In genomic region chr1:24640288-24640687, GRCh38 we compare ENCODE assay signal across 10 cellular contexts. TPM values are rescaled to one million over a fixed set of nuclear protein-coding genes. Genes with fewer than 3 reads are reported as not detected.
DNase-seq lines count a peak whose midpoint lies in the region; ATAC-seq lines count a peak whose summit lies in the region.
"Had no signal": no experiment of that assay in that cellular context is flagged by ENCODE, and none has a peak within 500 bp of the region (broad histone marks: within the 10 kb centered on the region; RNA-seq: fewer than 3 reads in every experiment).

No MANE protein-coding gene starts in this region.

- H3K27me3 Mint-ChIP-seq in stimulated activated naive CD8-positive, alpha-beta T cell treated with anti-CD3 and anti-CD28 coated beads, Interleukin-15, Interleukin-2, amounts not matched to agents 100 ng/mL and 50 ng/mL, for 24 hours: no peaks in the 10 kb centered on the region
- no peaks in the 10 kb centered on the region for H3K27me3 Mint-ChIP-seq in stimulated activated naive CD8-positive, alpha-beta T cell treated with anti-CD3 and anti-CD28 coated beads, Interleukin-15, amount 100 ng/mL, for 72 hours
- no peaks in the 10 kb centered on the region for H3K27me3 Mint-ChIP-seq in activated CD4-positive, alpha-beta memory T cell treated with anti-CD3 and anti-CD28 coated beads for 36 hours

- no peak for ATAC-seq in stimulated activated naive CD8-positive, alpha-beta T cell treated with anti-CD3 and anti-CD28 coated beads, Interleukin-15, amount 100 ng/mL, for 72 hours
- ATAC-seq in left lobe of liver: no peak

- DNase-seq in stimulated activated naive CD8-positive, alpha-beta T cell treated with anti-CD3 and anti-CD28 coated beads, Interleukin-15, amount 100 ng/mL, for 72 hours: no peak
- no peak for DNase-seq in activated CD4-positive, alpha-beta memory T cell treated with anti-CD3 and anti-CD28 coated beads for 36 hours
- DNase-seq in left lobe of liver (ENCODE audit: low spot score) (peak; percentile 64), NCI-H774 (lab: John Stamatoyannopoulos, UW) (no peak), NCI-H524 (lab: John Stamatoyannopoulos, UW) (no peak)
- no peak for DNase-seq in stimulated activated CD4-positive, alpha-beta T cell treated with anti-CD3 and anti-CD28 coated beads, Interleukin-1b, Interleukin-23, amount 100 ng/mL, for 48 hours
- DNase-seq: KG1, occipital lobe, RPMI8226 had no signal

- peak overlapping the region; percentile 4 for H3K4me3 Mint-ChIP-seq in stimulated activated naive CD8-positive, alpha-beta T cell treated with anti-CD3 and anti-CD28 coated beads, Interleukin-15, Interleukin-2, amounts not matched to agents 100 ng/mL and 50 ng/mL, for 24 hours
- peak overlapping the region in 1 of 2 donors; percentile 12 for H3K4me3 Mint-ChIP-seq in stimulated activated naive CD8-positive, alpha-beta T cell treated with anti-CD3 and anti-CD28 coated beads, Interleukin-15, amount 100 ng/mL, for 72 hours
- H3K4me3 Mint-ChIP-seq in activated CD4-positive, alpha-beta memory T cell treated with anti-CD3 and anti-CD28 coated beads for 36 hours: peak overlapping the region; percentile 17

- POLR2A ChIA-PET in activated CD4-positive, alpha-beta memory T cell treated with anti-CD3 and anti-CD28 coated beads for 36 hours (lab: Charles Lee): no interaction called here

- H3K9me3 Mint-ChIP-seq in stimulated activated naive CD8-positive, alpha-beta T cell treated with anti-CD3 and anti-CD28 coated beads, Interleukin-15, Interleukin-2, amounts not matched to agents 100 ng/mL and 50 ng/mL, for 24 hours: no peaks in the 10 kb centered on the region
- no peaks in the 10 kb centered on the region for H3K9me3 Mint-ChIP-seq in stimulated activated naive CD8-positive, alpha-beta T cell treated with anti-CD3 and anti-CD28 coated beads, Interleukin-15, amount 100 ng/mL, for 72 hours
- no peaks in the 10 kb centered on the region for H3K9me3 Mint-ChIP-seq in activated CD4-positive, alpha-beta memory T cell treated with anti-CD3 and anti-CD28 coated beads for 36 hours

- intact Hi-C loops in activated CD4-positive, alpha-beta memory T cell treated with anti-CD3 and anti-CD28 coated beads for 36 hours (cut with micrococcal nuclease): loop anchor here (5.0 to 10.0 kb wide), 5 partner anchors 158 to 658 kb away; partner anchors contain the start of genes SRSF10 and SYF2

- H3K36me3 Mint-ChIP-seq in stimulated activated naive CD8-positive, alpha-beta T cell treated with anti-CD3 and anti-CD28 coated beads, Interleukin-15, Interleukin-2, amounts not matched to agents 100 ng/mL and 50 ng/mL, for 24 hours (ENCODE audit: low read depth): peaks cover 13% of the 10 kb centered on the region
- peaks cover 15% of the 10 kb centered on the region for H3K36me3 Mint-ChIP-seq in activated CD4-positive, alpha-beta memory T cell treated with anti-CD3 and anti-CD28 coated beads for 36 hours

- CTCF ChIA-PET in activated CD4-positive, alpha-beta memory T cell treated with anti-CD3 and anti-CD28 coated beads for 36 hours (lab: Charles Lee): interaction anchor here (1.2 kb wide), 1 partner anchor 225 kb away, joined by 4 read pairs; the partner anchor contains the start of gene NIPAL3

- H3K4me1 Mint-ChIP-seq in stimulated activated naive CD8-positive, alpha-beta T cell treated with anti-CD3 and anti-CD28 coated beads, Interleukin-15, Interleukin-2, amounts not matched to agents 100 ng/mL and 50 ng/mL, for 24 hours (ENCODE audit: low read depth): peaks cover 33% of the 10 kb centered on the region
- peaks cover 27% of the 10 kb centered on the region for H3K4me1 Mint-ChIP-seq in stimulated activated naive CD8-positive, alpha-beta T cell treated with anti-CD3 and anti-CD28 coated beads, Interleukin-15, amount 100 ng/mL, for 72 hours
- H3K4me1 Mint-ChIP-seq in activated CD4-positive, alpha-beta memory T cell treated with anti-CD3 and anti-CD28 coated beads for 36 hours (ENCODE audit: low read depth): peaks cover 33% of the 10 kb centered on the region

- H3K27ac Mint-ChIP-seq in stimulated activated naive CD8-positive, alpha-beta T cell treated with anti-CD3 and anti-CD28 coated beads, Interleukin-15, Interleukin-2, amounts not matched to agents 100 ng/mL and 50 ng/mL, for 24 hours: peak overlapping the region; percentile 51
- no peak overlapping the region for H3K27ac Mint-ChIP-seq in stimulated activated naive CD8-positive, alpha-beta T cell treated with anti-CD3 and anti-CD28 coated beads, Interleukin-15, amount 100 ng/mL, for 72 hours
- H3K27ac Mint-ChIP-seq in activated CD4-positive, alpha-beta memory T cell treated with anti-CD3 and anti-CD28 coated beads for 36 hours: no peak overlapping the region

RNA-seq across cellular contexts. Expression of gene SRRM1, which starts 2.8 kb away (rescaled TPM):
- total RNA-seq in activated CD4-positive, alpha-beta memory T cell treated with anti-CD3 and anti-CD28 coated beads for 36 hours: 100 to 1,000 TPM; 225 to 227 TPM
- 43.7 TPM for total RNA-seq in left lobe of liver
